In genomic region chr1:1541956-1542765, GRCh38 we compare ENCODE assay signal across 1 cellular context.
TF ChIP-seq lines count a peak whose summit lies in the region.

No MANE protein-coding gene starts in this region.

TF ChIP-seq in H1, 55 proteins besides CTCF, POLR2A, EP300 and RAD21:
- no peak for TF ChIP-seq TEAD4 (IDR thresholded peaks at IDR 0.05; ENCODE audit: low read depth, low read length)
